ENCODE assay signal across 14 cellular contexts in the genomic region with DNA sequence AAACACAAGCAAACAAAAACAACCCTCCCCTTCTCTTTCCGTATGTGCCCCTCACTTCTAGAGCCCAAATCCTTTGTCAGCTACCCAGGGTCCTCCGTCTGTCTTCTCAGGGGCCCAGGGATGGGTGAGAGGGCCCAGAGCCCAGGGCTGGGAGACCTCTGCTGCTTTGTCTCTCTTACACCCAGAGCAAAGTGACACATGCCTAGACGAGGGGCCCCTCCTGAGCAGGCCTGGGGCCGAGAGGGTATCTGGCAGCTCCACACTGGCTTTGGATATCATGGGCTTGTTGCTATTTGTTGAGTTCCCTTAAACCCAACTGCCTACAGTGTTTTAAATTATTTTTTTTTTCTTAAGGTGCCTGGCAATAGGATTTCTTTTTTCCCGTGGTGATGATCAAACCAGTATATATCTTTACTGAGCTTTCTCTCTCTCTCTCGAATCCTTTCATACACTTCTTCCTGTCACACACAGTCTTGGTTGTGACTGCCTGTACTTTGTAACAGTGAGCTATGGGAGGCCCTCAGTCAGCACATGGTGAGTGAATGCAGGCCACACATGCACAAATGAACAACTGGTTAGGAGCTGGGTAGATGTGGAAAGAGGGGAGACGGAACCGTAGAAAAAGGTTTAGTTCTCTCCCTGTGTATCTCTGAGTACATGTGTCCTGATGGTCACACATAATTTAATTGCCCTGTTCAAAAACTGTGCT. TPM values are rescaled to one million over a fixed set of nuclear protein-coding genes. Genes with fewer than 3 reads are reported as not detected.
DNase-seq lines count a peak whose midpoint lies in the region; ATAC-seq and TF ChIP-seq lines count a peak whose summit lies in the region.
"Had no signal": no experiment of that assay in that cellular context is flagged by ENCODE, and none has a peak within 500 bp of the region (broad histone marks: within the 10 kb centered on the region; RNA-seq: fewer than 3 reads in every experiment).

No MANE protein-coding gene starts in this region.

- no peaks in the 10 kb centered on the region for H3K9me3 ChIP-seq in heart left ventricle
- no peaks in the 10 kb centered on the region for H3K9me3 ChIP-seq in esophagus (ENCODE audit: control insufficient read depth in 2 of 2, insufficient read depth in 1 of 2, low read depth in 1 of 2, low read length in 1 of 2)
- no peaks in the 10 kb centered on the region for H3K9me3 ChIP-seq in neural progenitor cell (ENCODE audit: low read depth)
- no peaks in the 10 kb centered on the region for H3K9me3 ChIP-seq in aorta (ENCODE audit: control insufficient read depth, low read length)
- H3K9me3 ChIP-seq: A549, Caco-2 had no signal

- no peaks in the 10 kb centered on the region for H3K79me2 ChIP-seq in neural progenitor cell (ENCODE audit: low read depth)

- peak overlapping the region; percentile 2 for H3K4me3 Mint-ChIP-seq in neural progenitor cell

- H2AFZ ChIP-seq in neural progenitor cell (replicated peaks): peak overlapping the region; percentile 76

- peaks cover 4% of the 10 kb centered on the region for H3K27me3 Mint-ChIP-seq in neural progenitor cell (ENCODE audit: insufficient read depth, low read depth)

- H3K27me3 ChIP-seq in heart left ventricle (no peaks in the 10 kb centered on the region), esophagus (ENCODE audit: control insufficient read depth in 1 of 2, insufficient read depth in 2 of 2, low read length in 2 of 2) (no peaks in the 10 kb centered on the region), neural progenitor cell (no peaks in the 10 kb centered on the region), aorta (ENCODE audit: control insufficient read depth in 1 of 2, insufficient read depth in 2 of 2, low read length in 1 of 2) (no peaks in the 10 kb centered on the region)

- H3K27ac Mint-ChIP-seq in neural progenitor cell: no peak overlapping the region

- intact Hi-C loops in heart left ventricle (cut with DNase I): no loop called here
- intact Hi-C loops in Right ventricle myocardium inferior (cut with DNase I): no loop called here
- intact Hi-C loops in aorta (cut with DNase I): no loop called here

- no peaks in the 10 kb centered on the region for H3K9me3 Mint-ChIP-seq in neural progenitor cell

- H3K27ac ChIP-seq in heart left ventricle (peak overlapping the region in 1 of 12 donors; percentile 7), esophagus (ENCODE audit: low read depth in 2 of 2, low read length in 1 of 2) (peak overlapping the region; percentile 84 to 92), neural progenitor cell (no peak overlapping the region), aorta (ENCODE audit: low read depth in 1 of 2, low read length in 2 of 2) (no peak overlapping the region)
- H3K27ac ChIP-seq: A549 had no signal

- no peaks in the 10 kb centered on the region for H4K20me1 ChIP-seq in neural progenitor cell (ENCODE audit: low read depth)

- H3F3A ChIP-seq in neural progenitor cell (ENCODE audit: low read depth): peaks cover 10% of the 10 kb centered on the region

- H3K4me1 ChIP-seq in heart left ventricle (peaks cover 0 to 7% (median 0%) of the 10 kb centered on the region in 12 donors), esophagus (ENCODE audit: control insufficient read depth in 2 of 2, insufficient read depth in 2 of 2, low read length in 1 of 2) (peaks cover 0 to 11% of the 10 kb centered on the region in 2 donors), neural progenitor cell (peaks cover 14% of the 10 kb centered on the region), aorta (ENCODE audit: control insufficient read depth in 1 of 2, insufficient read depth in 2 of 2, low read length in 2 of 2) (no peaks in the 10 kb centered on the region)

- no peak overlapping the region for H3K4me2 ChIP-seq in neural progenitor cell
- H3K4me2 ChIP-seq: A549 had no signal

- H3K9ac ChIP-seq in neural progenitor cell: no peak overlapping the region

- H3K36me3 ChIP-seq in heart left ventricle (no peaks in the 10 kb centered on the region), esophagus (ENCODE audit: control insufficient read depth in 2 of 2, insufficient read depth in 2 of 2, low read length in 1 of 2) (no peaks in the 10 kb centered on the region), neural progenitor cell (no peaks in the 10 kb centered on the region), aorta (ENCODE audit: control insufficient read depth in 1 of 2, insufficient read depth in 2 of 2, low read length in 1 of 2) (no peaks in the 10 kb centered on the region)

- H3K4me3 ChIP-seq in heart left ventricle (no peak overlapping the region), esophagus (ENCODE audit: low read depth in 1 of 2, low read length in 2 of 2) (no peak overlapping the region), neural progenitor cell (no peak overlapping the region), aorta (ENCODE audit: low read length in 2 of 2) (no peak overlapping the region)
- H3K4me3 ChIP-seq: A549 had no signal

- H3K4me1 Mint-ChIP-seq in neural progenitor cell: peaks cover 28% of the 10 kb centered on the region

- H3K36me3 Mint-ChIP-seq in neural progenitor cell: no peaks in the 10 kb centered on the region

- peak in 1 of 5 donors; percentile 14 for DNase-seq in heart left ventricle
- no peak for DNase-seq in Right ventricle myocardium inferior (ENCODE audit: missing footprints)
- no peak for DNase-seq in neural progenitor cell (ENCODE audit: low spot score)
- peak; percentile 14 to 35 for DNase-seq in aorta
- DNase-seq in SK-N-DZ (ENCODE audit: low spot score): no peak
- DNase-seq in NCI-H345 (lab: John Stamatoyannopoulos, UW): no peak
- DNase-seq in NCI-H146 treated with DMSO at 0.1 percent for 48 hours (lab: John Stamatoyannopoulos, UW; ENCODE audit: unreplicated experiment): no peak
- DNase-seq: HCEC 1CT, IMR-90, SIG-M5 had no signal

- TF ChIP-seq POLR2A in heart left ventricle (IDR thresholded peaks at IDR 0.05): no peak

- TF ChIP-seq CTCF in heart left ventricle (IDR thresholded peaks at IDR 0.05) (no peak), neural progenitor cell (IDR thresholded peaks at IDR 0.05) (no peak)

- 58 to 63% (median 58%) methylated on average over 8 of the region's 8 CpGs for WGBS in heart left ventricle, 4 donors
- 61 to 65% methylated on average over 8 of the region's 8 CpGs for whole genome bisulfite sequencing in esophagus, 2 donors
- 91 to 96% methylated on average over 8 of the region's 8 CpGs for WGBS in aorta, 2 donors

- ATAC-seq in heart left ventricle: peak; percentile 58 to 87 (median 70)
- ATAC-seq in Right ventricle myocardium inferior: no peak
- ATAC-seq in aorta (ENCODE audit: low FRiP score): no peak
- ATAC-seq: A549, Panc1 had no signal

RNA-seq across cellular contexts. Expression of gene RASSF5, which starts 14.5 kb away (rescaled TPM):
- total RNA-seq in heart left ventricle (10 to 100 TPM in 2 of 9 donors, 1 to 10 TPM in 7; 3.2 to 27.4 (median 5.8) TPM), Right ventricle myocardium inferior (5.3 TPM), neural progenitor cell (ENCODE audit: low replicate concordance) (0.19 and 0.43 TPM in 2 replicates), aorta (10 to 100 TPM; 14.8 to 18.2 TPM)
- polyA plus RNA-seq in heart left ventricle (1 to 10 TPM; 1.3 to 1.8 TPM), esophagus (10 to 100 TPM; 22.2 to 27.3 TPM), aorta (1 to 10 TPM; 2.1 to 5.1 TPM)
- polyA plus RNA-seq in SK-N-DZ (2014; cell fraction: cytosol; rRNA removed): 0.05 TPM in 1 of 2 replicates, not detected in the other
- polyA plus RNA-seq in SK-N-DZ (2014; cell fraction: nucleus; rRNA removed): not detected in 2 replicates

RNA-seq across cellular contexts. Expression of gene IKBKE, which starts 51.6 kb away (rescaled TPM):
- total RNA-seq in heart left ventricle (10 to 100 TPM in 1 of 9 donors, 1 to 10 TPM in 6, under 1 TPM in 2; 0.62 to 10.8 (median 1.1) TPM), Right ventricle myocardium inferior (0.62 TPM), neural progenitor cell (ENCODE audit: low replicate concordance) (0.26 and 2.7 TPM in 2 replicates), aorta (10 to 100 TPM in 1 of 2 donors, 1 to 10 TPM in 1; 5.9 to 10.3 TPM)
- polyA plus RNA-seq in heart left ventricle (under 1 TPM; 0.27 to 0.97 TPM), esophagus (1 to 10 TPM; 9.5 to 9.9 TPM), aorta (1 to 10 TPM; 4.3 to 4.5 TPM)
- polyA plus RNA-seq in SK-N-DZ (2014; cell fraction: cytosol; rRNA removed): 1.9 and 2.8 TPM in 2 replicates
- polyA plus RNA-seq in SK-N-DZ (2014; cell fraction: nucleus; rRNA removed): 3.7 and 5.6 TPM in 2 replicates

Comparison
In these comparisons a context has a peak if more than half of its experiments do, and no peak if none do; other contexts are left out.
1. ATAC-seq: peak in heart left ventricle (4 of 4); none in Right ventricle myocardium inferior (single experiment) and aorta (single experiment).
2. DNase-seq: peak in aorta (2 of 2); none in Right ventricle myocardium inferior (single experiment), neural progenitor cell (single experiment), SK-N-DZ (single experiment), NCI-H345 (single experiment) and NCI-H146 treated with DMSO at 0.1 percent for 48 hours (single experiment).
3. H3K27ac ChIP-seq: peak in esophagus (2 of 2); none in neural progenitor cell (single experiment) and aorta (0 of 2).